Comparison of ENCODE assay signal across 30 cellular contexts in genomic region chr14:25945746-25946145, GRCh38.
"Had no signal": no experiment of that assay in that cellular context is flagged by ENCODE, and none has a peak within 500 bp of the region (broad histone marks: within the 10 kb centered on the region; RNA-seq: fewer than 3 reads in every experiment).

No MANE protein-coding gene starts in this region.

- DNase-seq: activated CD4-positive, alpha-beta memory T cell treated with anti-CD3 and anti-CD28 coated beads, Interleukin-2, amount 10 ng/mL, durations not matched to agents 7 days and 5 days; activated CD4-positive, alpha-beta T cell treated with anti-CD3 and anti-CD28 coated beads for 1 hour; activated CD4-positive, alpha-beta T cell treated with anti-CD3 and anti-CD28 coated beads for 36 hours; activated CD4-positive, alpha-beta T cell treated with anti-CD3 and anti-CD28 coated beads for 48 hours; activated CD4-positive, alpha-beta T cell treated with anti-CD3 and anti-CD28 coated beads, Interleukin-2, amount 10 ng/mL, durations not matched to agents 7 days and 5 days; activated CD4-positive, alpha-beta T cell treated with anti-CD3 and anti-CD28 coated beads, Interleukin-2, amount 50 U/mL, for 48 hours; activated CD4-positive, CD25-positive, alpha-beta regulatory T cell; activated CD8-positive, alpha-beta memory T cell treated with anti-CD3 and anti-CD28 coated beads for 24 hours; activated CD8-positive, alpha-beta memory T cell treated with anti-CD3 and anti-CD28 coated beads, Interleukin-2, amount 10 ng/mL, durations not matched to agents 7 days and 5 days; activated CD8-positive, alpha-beta memory T cell treated with anti-CD3 and anti-CD28 coated beads, Interleukin-2, amount 50 U/mL, for 48 hours; activated CD8-positive, alpha-beta T cell treated with anti-CD3 and anti-CD28 coated beads, Interleukin-2, amount 10 ng/mL, durations not matched to agents 7 days and 5 days; activated effector memory CD4-positive, alpha-beta T cell treated with Interleukin-2 at 50 U/mL for 16 hours; activated gamma-delta T cell; activated naive CD4-positive, alpha-beta T cell treated with anti-CD3 and anti-CD28 coated beads, Interleukin-2, amount 10 ng/mL, durations not matched to agents 7 days and 5 days; activated naive CD4-positive, alpha-beta T cell treated with Interleukin-2 at 50 U/mL for 16 hours; activated naive CD8-positive, alpha-beta T cell treated with anti-CD3 and anti-CD28 coated beads, Interleukin-2, amount 10 ng/mL, durations not matched to agents 7 days and 5 days; activated naive CD8-positive, alpha-beta T cell treated with anti-CD3 and anti-CD28 coated beads, Interleukin-2, amount 50 U/mL, for 24 hours; activated T-cell treated with anti-CD3 and anti-CD28 coated beads, Interleukin-2, amount 50 U/mL, for 24 hours; activated T-cell treated with anti-CD3 and anti-CD28 coated beads, Interleukin-2, amount 50 U/mL, for 48 hours; amygdala; anterior cingulate cortex; caudate nucleus; T-helper 1 cell; T-helper 2 cell; T-helper 9 cell; WERI-Rb-1 had no signal

- ATAC-seq: activated CD4-positive, alpha-beta T cell treated with anti-CD3 and anti-CD28 coated beads for 36 hours; activated CD4-positive, CD25-positive, alpha-beta regulatory T cell treated with anti-CD3 and anti-CD28 coated beads, Interleukin-2, amount 50 U/mL, for 24 hours; activated CD8-positive, alpha-beta memory T cell treated with anti-CD3 and anti-CD28 coated beads, Interleukin-2, amount 10 ng/mL, durations not matched to agents 7 days and 5 days; activated CD8-positive, alpha-beta T cell treated with anti-CD3 and anti-CD28 coated beads, Interleukin-2, amount 10 ng/mL, durations not matched to agents 7 days and 5 days; activated naive CD8-positive, alpha-beta T cell treated with anti-CD3 and anti-CD28 coated beads, Interleukin-2, amount 50 U/mL, for 24 hours; WTC11 had no signal

- H3K4me1 ChIP-seq: ascending aorta had no signal

- H3K27me3 ChIP-seq: ascending aorta, cardiac muscle cell had no signal

- H3K4me3 ChIP-seq: ascending aorta, cardiac muscle cell had no signal

- H3K36me3 ChIP-seq: ascending aorta, cardiac muscle cell, WERI-Rb-1 had no signal

- H3K27ac ChIP-seq: ascending aorta, cardiac muscle cell, WERI-Rb-1 had no signal

- H3K9me3 ChIP-seq: ascending aorta had no signal
